ENCODE assay signal across 1 cellular context in the genomic region with DNA sequence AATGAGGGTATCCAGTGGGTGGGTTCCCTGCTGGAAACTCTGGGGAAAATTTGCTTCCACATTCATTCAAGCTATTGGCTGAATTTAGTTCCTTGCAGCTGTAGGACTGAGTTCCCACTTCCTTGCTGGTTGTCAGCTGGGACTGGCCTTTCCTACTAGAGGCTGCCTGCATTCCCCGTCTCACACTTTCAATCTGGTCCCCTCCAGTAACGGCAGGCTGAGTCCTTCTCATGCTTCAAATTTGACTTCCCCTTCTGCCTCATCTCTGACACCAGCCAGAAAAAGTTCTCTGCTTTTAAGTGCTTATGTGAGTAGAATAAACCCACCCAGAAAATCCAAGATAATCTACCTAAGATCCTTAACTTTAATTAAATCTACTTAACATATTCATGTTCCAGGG.
TF ChIP-seq lines count a peak whose summit lies in the region.

No MANE protein-coding gene starts in this region.

TF ChIP-seq in WTC11, 78 proteins besides CTCF, POLR2A, EP300 and RAD21 (continued from another document):
- TF ChIP-seq, protein P1, sequence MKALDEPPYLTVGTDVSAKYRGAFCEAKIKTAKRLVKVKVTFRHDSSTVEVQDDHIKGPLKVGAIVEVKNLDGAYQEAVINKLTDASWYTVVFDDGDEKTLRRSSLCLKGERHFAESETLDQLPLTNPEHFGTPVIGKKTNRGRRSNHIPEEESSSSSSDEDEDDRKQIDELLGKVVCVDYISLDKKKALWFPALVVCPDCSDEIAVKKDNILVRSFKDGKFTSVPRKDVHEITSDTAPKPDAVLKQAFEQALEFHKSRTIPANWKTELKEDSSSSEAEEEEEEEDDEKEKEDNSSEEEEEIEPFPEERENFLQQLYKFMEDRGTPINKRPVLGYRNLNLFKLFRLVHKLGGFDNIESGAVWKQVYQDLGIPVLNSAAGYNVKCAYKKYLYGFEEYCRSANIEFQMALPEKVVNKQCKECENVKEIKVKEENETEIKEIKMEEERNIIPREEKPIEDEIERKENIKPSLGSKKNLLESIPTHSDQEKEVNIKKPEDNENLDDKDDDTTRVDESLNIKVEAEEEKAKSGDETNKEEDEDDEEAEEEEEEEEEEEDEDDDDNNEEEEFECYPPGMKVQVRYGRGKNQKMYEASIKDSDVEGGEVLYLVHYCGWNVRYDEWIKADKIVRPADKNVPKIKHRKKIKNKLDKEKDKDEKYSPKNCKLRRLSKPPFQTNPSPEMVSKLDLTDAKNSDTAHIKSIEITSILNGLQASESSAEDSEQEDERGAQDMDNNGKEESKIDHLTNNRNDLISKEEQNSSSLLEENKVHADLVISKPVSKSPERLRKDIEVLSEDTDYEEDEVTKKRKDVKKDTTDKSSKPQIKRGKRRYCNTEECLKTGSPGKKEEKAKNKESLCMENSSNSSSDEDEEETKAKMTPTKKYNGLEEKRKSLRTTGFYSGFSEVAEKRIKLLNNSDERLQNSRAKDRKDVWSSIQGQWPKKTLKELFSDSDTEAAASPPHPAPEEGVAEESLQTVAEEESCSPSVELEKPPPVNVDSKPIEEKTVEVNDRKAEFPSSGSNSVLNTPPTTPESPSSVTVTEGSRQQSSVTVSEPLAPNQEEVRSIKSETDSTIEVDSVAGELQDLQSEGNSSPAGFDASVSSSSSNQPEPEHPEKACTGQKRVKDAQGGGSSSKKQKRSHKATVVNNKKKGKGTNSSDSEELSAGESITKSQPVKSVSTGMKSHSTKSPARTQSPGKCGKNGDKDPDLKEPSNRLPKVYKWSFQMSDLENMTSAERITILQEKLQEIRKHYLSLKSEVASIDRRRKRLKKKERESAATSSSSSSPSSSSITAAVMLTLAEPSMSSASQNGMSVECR (CRISPR knock-in tag; IDR thresholded peaks at IDR 0.05; ENCODE audit: borderline replicate concordance) = no peak
- TF ChIP-seq, protein P2, sequence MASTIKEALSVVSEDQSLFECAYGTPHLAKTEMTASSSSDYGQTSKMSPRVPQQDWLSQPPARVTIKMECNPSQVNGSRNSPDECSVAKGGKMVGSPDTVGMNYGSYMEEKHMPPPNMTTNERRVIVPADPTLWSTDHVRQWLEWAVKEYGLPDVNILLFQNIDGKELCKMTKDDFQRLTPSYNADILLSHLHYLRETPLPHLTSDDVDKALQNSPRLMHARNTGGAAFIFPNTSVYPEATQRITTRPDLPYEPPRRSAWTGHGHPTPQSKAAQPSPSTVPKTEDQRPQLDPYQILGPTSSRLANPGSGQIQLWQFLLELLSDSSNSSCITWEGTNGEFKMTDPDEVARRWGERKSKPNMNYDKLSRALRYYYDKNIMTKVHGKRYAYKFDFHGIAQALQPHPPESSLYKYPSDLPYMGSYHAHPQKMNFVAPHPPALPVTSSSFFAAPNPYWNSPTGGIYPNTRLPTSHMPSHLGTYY (CRISPR knock-in tag; IDR thresholded peaks at IDR 0.05) = no peak
- TF ChIP-seq, protein P3, sequence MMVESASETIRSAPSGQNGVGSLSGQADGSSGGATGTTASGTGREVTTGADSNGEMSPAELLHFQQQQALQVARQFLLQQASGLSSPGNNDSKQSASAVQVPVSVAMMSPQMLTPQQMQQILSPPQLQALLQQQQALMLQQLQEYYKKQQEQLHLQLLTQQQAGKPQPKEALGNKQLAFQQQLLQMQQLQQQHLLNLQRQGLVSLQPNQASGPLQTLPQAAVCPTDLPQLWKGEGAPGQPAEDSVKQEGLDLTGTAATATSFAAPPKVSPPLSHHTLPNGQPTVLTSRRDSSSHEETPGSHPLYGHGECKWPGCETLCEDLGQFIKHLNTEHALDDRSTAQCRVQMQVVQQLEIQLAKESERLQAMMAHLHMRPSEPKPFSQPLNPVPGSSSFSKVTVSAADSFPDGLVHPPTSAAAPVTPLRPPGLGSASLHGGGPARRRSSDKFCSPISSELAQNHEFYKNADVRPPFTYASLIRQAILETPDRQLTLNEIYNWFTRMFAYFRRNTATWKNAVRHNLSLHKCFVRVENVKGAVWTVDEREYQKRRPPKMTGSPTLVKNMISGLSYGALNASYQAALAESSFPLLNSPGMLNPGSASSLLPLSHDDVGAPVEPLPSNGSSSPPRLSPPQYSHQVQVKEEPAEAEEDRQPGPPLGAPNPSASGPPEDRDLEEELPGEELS (CRISPR knock-in tag; IDR thresholded peaks at IDR 0.05) = no peak
